Comparison of ENCODE assay signal across 8 cellular contexts in genomic region chr2:121530563-121531334, GRCh38. TPM values are rescaled to one million over a fixed set of nuclear protein-coding genes. Genes with fewer than 3 reads are reported as not detected.
A peak's percentile ranks its signal among the peaks of the same experiment; 100 is the strongest.
DNase-seq lines count a peak whose midpoint lies in the region; ATAC-seq and TF ChIP-seq lines count a peak whose summit lies in the region.

Gene RNU4ATAC, plus strand, starts transcription at chr2:121530880.

- H3K9me3 Mint-ChIP-seq in activated CD4-positive, alpha-beta T cell treated with anti-CD3 and anti-CD28 coated beads, Interleukin-2, amount 10 ng/mL, durations not matched to agents 24 days and 14 days: no peaks in the 10 kb centered on the region
- H3K9me3 Mint-ChIP-seq in dendritic cell treated with granulocyte-macrophage colony-stimulating factor and Interleukin-4, amounts not matched to agents 40 ng/mL and 50 ng/mL, for 4 days: no peaks in the 10 kb centered on the region

- DNase-seq in GM19238 (ENCODE audit: insufficient read length, low spot score) (peak; percentile 45), NCI-H524 treated with DMSO at 0.1 percent for 48 hours (lab: John Stamatoyannopoulos, UW) (peak; percentile 74), left lung (peak; percentile 87 to 95)
- peak; percentile 94 for DNase-seq in activated CD4-positive, alpha-beta T cell treated with anti-CD3 and anti-CD28 coated beads, Interleukin-2, amount 10 ng/mL, durations not matched to agents 24 days and 14 days
- DNase-seq in stimulated activated CD4-positive, alpha-beta T cell treated with anti-CD3 and anti-CD28 coated beads, Interleukin-2, amount 100 ng/mL, for 48 hours: peak; percentile 75 to 82

- peak within 1 kb of the TSS; percentile 84 for H3K4me2 ChIP-seq in BLaER1

- H3K4me1 ChIP-seq in BLaER1 (peaks cover 39% of the 10 kb centered on the region), left lung (peaks cover 5 to 47% of the 10 kb centered on the region in 2 donors)

- H3K9ac ChIP-seq in BLaER1: peak within 1 kb of the TSS; percentile 99

- H3K27ac ChIP-seq in BLaER1: peak within 1 kb of the TSS; percentile 99
- peak within 1 kb of the TSS; percentile 96 to 100 for H3K27ac ChIP-seq in left lung

- no peaks in the 10 kb centered on the region for H3K9me3 ChIP-seq in BLaER1
- no peaks in the 10 kb centered on the region for H3K9me3 ChIP-seq in left lung

- H3K27me3 ChIP-seq in BLaER1: no peaks in the 10 kb centered on the region
- no peaks in the 10 kb centered on the region for H3K27me3 ChIP-seq in left lung

- peak; percentile 45 to 51 for TF ChIP-seq CTCF in left lung (IDR thresholded peaks at IDR 0.05)

- H3K27ac Mint-ChIP-seq in activated CD4-positive, alpha-beta T cell treated with anti-CD3 and anti-CD28 coated beads, Interleukin-2, amount 10 ng/mL, durations not matched to agents 24 days and 14 days: peak within 1 kb of the TSS; percentile 96
- H3K27ac Mint-ChIP-seq in dendritic cell treated with granulocyte-macrophage colony-stimulating factor and Interleukin-4, amounts not matched to agents 40 ng/mL and 50 ng/mL, for 4 days: peak within 1 kb of the TSS; percentile 86

- peaks cover 25% of the 10 kb centered on the region for H3K36me3 ChIP-seq in BLaER1
- peaks cover 0 to 8% of the 10 kb centered on the region in 2 donors for H3K36me3 ChIP-seq in left lung

- H3K4me1 Mint-ChIP-seq in activated CD4-positive, alpha-beta T cell treated with anti-CD3 and anti-CD28 coated beads, Interleukin-2, amount 10 ng/mL, durations not matched to agents 24 days and 14 days: peaks cover 54% of the 10 kb centered on the region
- peaks cover 39% of the 10 kb centered on the region for H3K4me1 Mint-ChIP-seq in dendritic cell treated with granulocyte-macrophage colony-stimulating factor and Interleukin-4, amounts not matched to agents 40 ng/mL and 50 ng/mL, for 4 days (ENCODE audit: low read depth)

- intact Hi-C loops in activated CD4-positive, alpha-beta T cell treated with anti-CD3 and anti-CD28 coated beads, Interleukin-2, amount 10 ng/mL, durations not matched to agents 24 days and 14 days (cut with micrococcal nuclease): loop anchor here (1.0 kb wide), 5 partner anchors 119 to 225 kb away; partner anchors contain the start of genes CLASP1, NIFK and TSN
- intact Hi-C loops in dendritic cell treated with granulocyte-macrophage colony-stimulating factor and Interleukin-4, amounts not matched to agents 40 ng/mL and 50 ng/mL, for 4 days (cut with micrococcal nuclease): loop anchor here (1.0 to 5.0 kb wide), 6 partner anchors 67 to 243 kb away; partner anchors contain the start of genes CLASP1, TFCP2L1 and TSN
- intact Hi-C loops in left lung (cut with DNase I): no loop called here

- peak within 1 kb of the TSS; percentile 90 for H3K4me3 Mint-ChIP-seq in activated CD4-positive, alpha-beta T cell treated with anti-CD3 and anti-CD28 coated beads, Interleukin-2, amount 10 ng/mL, durations not matched to agents 24 days and 14 days
- peak within 1 kb of the TSS; percentile 83 for H3K4me3 Mint-ChIP-seq in dendritic cell treated with granulocyte-macrophage colony-stimulating factor and Interleukin-4, amounts not matched to agents 40 ng/mL and 50 ng/mL, for 4 days

- H3K27me3 Mint-ChIP-seq in activated CD4-positive, alpha-beta T cell treated with anti-CD3 and anti-CD28 coated beads, Interleukin-2, amount 10 ng/mL, durations not matched to agents 24 days and 14 days: no peaks in the 10 kb centered on the region
- no peaks in the 10 kb centered on the region for H3K27me3 Mint-ChIP-seq in dendritic cell treated with granulocyte-macrophage colony-stimulating factor and Interleukin-4, amounts not matched to agents 40 ng/mL and 50 ng/mL, for 4 days

- H3K4me3 ChIP-seq in BLaER1 (peak within 1 kb of the TSS; percentile 87), left lung (peak within 1 kb of the TSS; percentile 74 to 91)

- H4K20me1 ChIP-seq in BLaER1: peaks cover 91% of the 10 kb centered on the region

- ATAC-seq in HG03442 (IDR thresholded peaks at IDR 0.05; ENCODE audit: unreplicated experiment): peak; percentile 75
- peak; percentile 91 for ATAC-seq in left lung

- H3K36me3 Mint-ChIP-seq in activated CD4-positive, alpha-beta T cell treated with anti-CD3 and anti-CD28 coated beads, Interleukin-2, amount 10 ng/mL, durations not matched to agents 24 days and 14 days (ENCODE audit: low read depth): peaks cover 25% of the 10 kb centered on the region
- H3K36me3 Mint-ChIP-seq in dendritic cell treated with granulocyte-macrophage colony-stimulating factor and Interleukin-4, amounts not matched to agents 40 ng/mL and 50 ng/mL, for 4 days (ENCODE audit: low read depth): peaks cover 25% of the 10 kb centered on the region

RNA-seq across cellular contexts. Expression of gene RNU4ATAC, which starts in this region (rescaled TPM):
- total RNA-seq in activated CD4-positive, alpha-beta T cell treated with anti-CD3 and anti-CD28 coated beads, Interleukin-2, amount 10 ng/mL, durations not matched to agents 24 days and 14 days: not detected in 2 replicates
- not detected for total RNA-seq in left lung

Comparison
In these comparisons a context has a peak if more than half of its experiments do, and no peak if none do; other contexts are left out.
1. Peak in every context shown above with its lines: DNase-seq, ATAC-seq, H3K4me3 ChIP-seq and H3K27ac ChIP-seq.
2. Peak in DNase-seq in activated CD4-positive, alpha-beta T cell treated with anti-CD3 and anti-CD28 coated beads, Interleukin-2, amount 10 ng/mL, durations not matched to agents 24 days and 14 days; RNA of the gene not detected or under 1 TPM.
3. Peak in DNase-seq, ATAC-seq, H3K4me3 ChIP-seq and H3K27ac ChIP-seq in left lung; RNA of the gene not detected or under 1 TPM.
4. intact Hi-C loops: an anchor here in activated CD4-positive, alpha-beta T cell treated with anti-CD3 and anti-CD28 coated beads, Interleukin-2, amount 10 ng/mL, durations not matched to agents 24 days and 14 days (1.0 kb wide) and dendritic cell treated with granulocyte-macrophage colony-stimulating factor and Interleukin-4, amounts not matched to agents 40 ng/mL and 50 ng/mL, for 4 days (1.0 to 5.0 kb wide); none called in left lung.